In the genomic region with DNA sequence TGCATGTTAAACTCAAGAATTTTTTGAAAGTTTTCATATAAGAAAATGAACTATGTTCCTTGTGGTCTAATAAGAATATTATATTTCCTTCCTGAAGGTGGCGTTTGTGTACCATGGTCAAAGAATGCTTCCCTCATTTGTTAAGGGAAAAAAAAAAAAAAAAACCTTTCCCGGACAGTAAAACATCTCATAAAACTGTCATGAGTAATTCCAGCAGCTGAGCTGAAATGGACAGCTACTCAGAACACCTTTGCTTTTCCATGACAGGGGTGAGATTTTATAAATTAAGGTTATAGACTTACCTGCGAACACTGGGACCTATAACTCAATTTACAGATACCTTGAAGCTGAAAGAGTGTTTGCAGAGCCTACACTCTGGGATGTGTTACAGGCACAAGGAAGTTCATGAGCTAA, we compare ENCODE assay signal across 2 cellular contexts.
A peak's percentile ranks its signal among the peaks of the same experiment; 100 is the strongest.
TF ChIP-seq lines count a peak whose summit lies in the region.

No MANE protein-coding gene starts in this region.

TF ChIP-seq in K562, 482 proteins besides CTCF, POLR2A, EP300 and RAD21 (continued from another document and continues in another):
- TF ChIP-seq RREB1 (CRISPR knock-in tag; IDR thresholded peaks at IDR 0.05) = no peak
- no peak for TF ChIP-seq ZNF165 (CRISPR knock-in tag; IDR thresholded peaks at IDR 0.05; ENCODE audit: borderline replicate concordance)
- peak; percentile 41; the same call in 1 of the 2 replicates for TF ChIP-seq SMC3 (conservative IDR thresholded peaks at IDR 0.05; ENCODE audit: insufficient read depth, low read depth, low read length)
- TF ChIP-seq, protein P1, sequence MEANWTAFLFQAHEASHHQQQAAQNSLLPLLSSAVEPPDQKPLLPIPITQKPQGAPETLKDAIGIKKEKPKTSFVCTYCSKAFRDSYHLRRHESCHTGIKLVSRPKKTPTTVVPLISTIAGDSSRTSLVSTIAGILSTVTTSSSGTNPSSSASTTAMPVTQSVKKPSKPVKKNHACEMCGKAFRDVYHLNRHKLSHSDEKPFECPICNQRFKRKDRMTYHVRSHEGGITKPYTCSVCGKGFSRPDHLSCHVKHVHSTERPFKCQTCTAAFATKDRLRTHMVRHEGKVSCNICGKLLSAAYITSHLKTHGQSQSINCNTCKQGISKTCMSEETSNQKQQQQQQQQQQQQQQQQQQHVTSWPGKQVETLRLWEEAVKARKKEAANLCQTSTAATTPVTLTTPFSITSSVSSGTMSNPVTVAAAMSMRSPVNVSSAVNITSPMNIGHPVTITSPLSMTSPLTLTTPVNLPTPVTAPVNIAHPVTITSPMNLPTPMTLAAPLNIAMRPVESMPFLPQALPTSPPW (CRISPR knock-in tag; IDR thresholded peaks at IDR 0.05) = 0 out of 2 replicates have a peak, but pooled peaks have one; percentile 10
- TF ChIP-seq, protein P2, sequence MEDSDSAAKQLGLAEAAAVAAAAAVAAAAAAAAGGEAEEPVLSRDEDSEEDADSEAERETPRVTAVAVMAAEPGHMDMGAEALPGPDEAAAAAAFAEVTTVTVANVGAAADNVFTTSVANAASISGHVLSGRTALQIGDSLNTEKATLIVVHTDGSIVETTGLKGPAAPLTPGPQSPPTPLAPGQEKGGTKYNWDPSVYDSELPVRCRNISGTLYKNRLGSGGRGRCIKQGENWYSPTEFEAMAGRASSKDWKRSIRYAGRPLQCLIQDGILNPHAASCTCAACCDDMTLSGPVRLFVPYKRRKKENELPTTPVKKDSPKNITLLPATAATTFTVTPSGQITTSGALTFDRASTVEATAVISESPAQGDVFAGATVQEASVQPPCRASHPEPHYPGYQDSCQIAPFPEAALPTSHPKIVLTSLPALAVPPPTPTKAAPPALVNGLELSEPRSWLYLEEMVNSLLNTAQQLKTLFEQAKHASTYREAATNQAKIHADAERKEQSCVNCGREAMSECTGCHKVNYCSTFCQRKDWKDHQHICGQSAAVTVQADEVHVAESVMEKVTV (CRISPR knock-in tag; IDR thresholded peaks at IDR 0.05) = peak; percentile 34; the same call in 1 of the 2 replicates
- no peak for TF ChIP-seq PBX2 (CRISPR knock-in tag; IDR thresholded peaks at IDR 0.05; ENCODE audit: low read depth)
- TF ChIP-seq PBX2 (tag; conservative IDR thresholded peaks at IDR 0.05; ENCODE audit: low read depth) = peak; percentile 82
- peak; percentile 8 for TF ChIP-seq MEIS2 (IDR thresholded peaks at IDR 0.05; ENCODE audit: partially characterized antibody)
- TF ChIP-seq, protein P3, sequence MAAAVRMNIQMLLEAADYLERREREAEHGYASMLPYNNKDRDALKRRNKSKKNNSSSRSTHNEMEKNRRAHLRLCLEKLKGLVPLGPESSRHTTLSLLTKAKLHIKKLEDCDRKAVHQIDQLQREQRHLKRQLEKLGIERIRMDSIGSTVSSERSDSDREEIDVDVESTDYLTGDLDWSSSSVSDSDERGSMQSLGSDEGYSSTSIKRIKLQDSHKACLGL (CRISPR knock-in tag; IDR thresholded peaks at IDR 0.05; ENCODE audit: borderline replicate concordance, poor library complexity, severe bottlenecking) = no peak

TF ChIP-seq in HepG2, 621 proteins besides CTCF, POLR2A, EP300 and RAD21 (continued from another document):
- no peak for TF ChIP-seq ZBTB40 (IDR thresholded peaks at IDR 0.05)
- TF ChIP-seq ZBTB40 (CRISPR knock-in tag; IDR thresholded peaks at IDR 0.05) = no peak
- TF ChIP-seq ZC3H4 (CRISPR knock-in tag; IDR thresholded peaks at IDR 0.05; ENCODE audit: borderline replicate concordance) = no peak
- TF ChIP-seq, protein P4, sequence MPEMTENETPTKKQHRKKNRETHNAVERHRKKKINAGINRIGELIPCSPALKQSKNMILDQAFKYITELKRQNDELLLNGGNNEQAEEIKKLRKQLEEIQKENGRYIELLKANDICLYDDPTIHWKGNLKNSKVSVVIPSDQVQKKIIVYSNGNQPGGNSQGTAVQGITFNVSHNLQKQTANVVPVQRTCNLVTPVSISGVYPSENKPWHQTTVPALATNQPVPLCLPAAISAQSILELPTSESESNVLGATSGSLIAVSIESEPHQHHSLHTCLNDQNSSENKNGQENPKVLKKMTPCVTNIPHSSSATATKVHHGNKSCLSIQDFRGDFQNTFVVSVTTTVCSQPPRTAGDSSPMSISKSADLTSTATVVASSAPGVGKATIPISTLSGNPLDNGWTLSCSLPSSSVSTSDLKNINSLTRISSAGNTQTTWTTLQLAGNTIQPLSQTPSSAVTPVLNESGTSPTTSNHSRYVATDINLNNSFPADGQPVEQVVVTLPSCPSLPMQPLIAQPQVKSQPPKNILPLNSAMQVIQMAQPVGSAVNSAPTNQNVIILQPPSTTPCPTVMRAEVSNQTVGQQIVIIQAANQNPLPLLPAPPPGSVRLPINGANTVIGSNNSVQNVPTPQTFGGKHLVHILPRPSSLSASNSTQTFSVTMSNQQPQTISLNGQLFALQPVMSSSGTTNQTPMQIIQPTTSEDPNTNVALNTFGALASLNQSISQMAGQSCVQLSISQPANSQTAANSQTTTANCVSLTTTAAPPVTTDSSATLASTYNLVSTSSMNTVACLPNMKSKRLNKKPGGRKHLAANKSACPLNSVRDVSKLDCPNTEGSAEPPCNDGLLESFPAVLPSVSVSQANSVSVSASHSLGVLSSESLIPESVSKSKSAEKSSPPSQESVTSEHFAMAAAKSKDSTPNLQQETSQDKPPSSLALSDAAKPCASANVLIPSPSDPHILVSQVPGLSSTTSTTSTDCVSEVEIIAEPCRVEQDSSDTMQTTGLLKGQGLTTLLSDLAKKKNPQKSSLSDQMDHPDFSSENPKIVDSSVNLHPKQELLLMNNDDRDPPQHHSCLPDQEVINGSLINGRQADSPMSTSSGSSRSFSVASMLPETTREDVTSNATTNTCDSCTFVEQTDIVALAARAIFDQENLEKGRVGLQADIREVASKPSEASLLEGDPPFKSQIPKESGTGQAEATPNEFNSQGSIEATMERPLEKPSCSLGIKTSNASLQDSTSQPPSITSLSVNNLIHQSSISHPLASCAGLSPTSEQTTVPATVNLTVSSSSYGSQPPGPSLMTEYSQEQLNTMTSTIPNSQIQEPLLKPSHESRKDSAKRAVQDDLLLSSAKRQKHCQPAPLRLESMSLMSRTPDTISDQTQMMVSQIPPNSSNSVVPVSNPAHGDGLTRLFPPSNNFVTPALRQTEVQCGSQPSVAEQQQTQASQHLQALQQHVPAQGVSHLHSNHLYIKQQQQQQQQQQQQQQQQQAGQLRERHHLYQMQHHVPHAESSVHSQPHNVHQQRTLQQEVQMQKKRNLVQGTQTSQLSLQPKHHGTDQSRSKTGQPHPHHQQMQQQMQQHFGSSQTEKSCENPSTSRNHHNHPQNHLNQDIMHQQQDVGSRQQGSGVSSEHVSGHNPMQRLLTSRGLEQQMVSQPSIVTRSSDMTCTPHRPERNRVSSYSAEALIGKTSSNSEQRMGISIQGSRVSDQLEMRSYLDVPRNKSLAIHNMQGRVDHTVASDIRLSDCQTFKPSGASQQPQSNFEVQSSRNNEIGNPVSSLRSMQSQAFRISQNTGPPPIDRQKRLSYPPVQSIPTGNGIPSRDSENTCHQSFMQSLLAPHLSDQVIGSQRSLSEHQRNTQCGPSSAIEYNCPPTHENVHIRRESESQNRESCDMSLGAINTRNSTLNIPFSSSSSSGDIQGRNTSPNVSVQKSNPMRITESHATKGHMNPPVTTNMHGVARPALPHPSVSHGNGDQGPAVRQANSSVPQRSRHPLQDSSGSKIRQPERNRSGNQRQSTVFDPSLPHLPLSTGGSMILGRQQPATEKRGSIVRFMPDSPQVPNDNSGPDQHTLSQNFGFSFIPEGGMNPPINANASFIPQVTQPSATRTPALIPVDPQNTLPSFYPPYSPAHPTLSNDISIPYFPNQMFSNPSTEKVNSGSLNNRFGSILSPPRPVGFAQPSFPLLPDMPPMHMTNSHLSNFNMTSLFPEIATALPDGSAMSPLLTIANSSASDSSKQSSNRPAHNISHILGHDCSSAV (CRISPR knock-in tag; IDR thresholded peaks at IDR 0.05; ENCODE audit: borderline replicate concordance) = no peak
- no peak for TF ChIP-seq LCORL (IDR thresholded peaks at IDR 0.05)
- no peak for TF ChIP-seq LCORL (CRISPR knock-in tag; IDR thresholded peaks at IDR 0.05)
- TF ChIP-seq STAG1 (CRISPR knock-in tag; IDR thresholded peaks at IDR 0.05) = peak; percentile 61
- TF ChIP-seq, protein P5, sequence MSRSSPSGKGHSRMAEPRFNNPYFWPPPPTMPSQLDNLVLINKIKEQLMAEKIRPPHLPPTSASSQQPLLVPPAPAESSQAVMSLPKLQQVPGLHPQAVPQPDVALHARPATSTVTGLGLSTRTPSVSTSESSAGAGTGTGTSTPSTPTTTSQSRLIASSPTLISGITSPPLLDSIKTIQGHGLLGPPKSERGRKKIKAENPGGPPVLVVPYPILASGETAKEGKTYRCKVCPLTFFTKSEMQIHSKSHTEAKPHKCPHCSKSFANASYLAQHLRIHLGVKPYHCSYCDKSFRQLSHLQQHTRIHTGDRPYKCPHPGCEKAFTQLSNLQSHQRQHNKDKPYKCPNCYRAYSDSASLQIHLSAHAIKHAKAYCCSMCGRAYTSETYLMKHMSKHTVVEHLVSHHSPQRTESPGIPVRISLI (CRISPR knock-in tag; IDR thresholded peaks at IDR 0.05; ENCODE audit: borderline replicate concordance) = peak; percentile 78; the same call in 1 of the 2 replicates
- no peak for TF ChIP-seq THYN1 (CRISPR knock-in tag; IDR thresholded peaks at IDR 0.05; ENCODE audit: borderline replicate concordance, low read depth)
- TF ChIP-seq ZNF777 (CRISPR knock-in tag; IDR thresholded peaks at IDR 0.05) = no peak
- TF ChIP-seq, protein P6, sequence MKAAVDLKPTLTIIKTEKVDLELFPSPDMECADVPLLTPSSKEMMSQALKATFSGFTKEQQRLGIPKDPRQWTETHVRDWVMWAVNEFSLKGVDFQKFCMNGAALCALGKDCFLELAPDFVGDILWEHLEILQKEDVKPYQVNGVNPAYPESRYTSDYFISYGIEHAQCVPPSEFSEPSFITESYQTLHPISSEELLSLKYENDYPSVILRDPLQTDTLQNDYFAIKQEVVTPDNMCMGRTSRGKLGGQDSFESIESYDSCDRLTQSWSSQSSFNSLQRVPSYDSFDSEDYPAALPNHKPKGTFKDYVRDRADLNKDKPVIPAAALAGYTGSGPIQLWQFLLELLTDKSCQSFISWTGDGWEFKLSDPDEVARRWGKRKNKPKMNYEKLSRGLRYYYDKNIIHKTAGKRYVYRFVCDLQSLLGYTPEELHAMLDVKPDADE (CRISPR knock-in tag; IDR thresholded peaks at IDR 0.05) = no peak
- no peak for TF ChIP-seq ZSCAN22 (CRISPR knock-in tag; IDR thresholded peaks at IDR 0.05)
- TF ChIP-seq ZNF75D (CRISPR knock-in tag; IDR thresholded peaks at IDR 0.05; ENCODE audit: borderline replicate concordance) = no peak
- no peak for TF ChIP-seq HDAC1 (CRISPR knock-in tag; IDR thresholded peaks at IDR 0.05)
- no peak for TF ChIP-seq POGK (CRISPR knock-in tag; conservative IDR thresholded peaks at IDR 0.05)
